In the genomic region with DNA sequence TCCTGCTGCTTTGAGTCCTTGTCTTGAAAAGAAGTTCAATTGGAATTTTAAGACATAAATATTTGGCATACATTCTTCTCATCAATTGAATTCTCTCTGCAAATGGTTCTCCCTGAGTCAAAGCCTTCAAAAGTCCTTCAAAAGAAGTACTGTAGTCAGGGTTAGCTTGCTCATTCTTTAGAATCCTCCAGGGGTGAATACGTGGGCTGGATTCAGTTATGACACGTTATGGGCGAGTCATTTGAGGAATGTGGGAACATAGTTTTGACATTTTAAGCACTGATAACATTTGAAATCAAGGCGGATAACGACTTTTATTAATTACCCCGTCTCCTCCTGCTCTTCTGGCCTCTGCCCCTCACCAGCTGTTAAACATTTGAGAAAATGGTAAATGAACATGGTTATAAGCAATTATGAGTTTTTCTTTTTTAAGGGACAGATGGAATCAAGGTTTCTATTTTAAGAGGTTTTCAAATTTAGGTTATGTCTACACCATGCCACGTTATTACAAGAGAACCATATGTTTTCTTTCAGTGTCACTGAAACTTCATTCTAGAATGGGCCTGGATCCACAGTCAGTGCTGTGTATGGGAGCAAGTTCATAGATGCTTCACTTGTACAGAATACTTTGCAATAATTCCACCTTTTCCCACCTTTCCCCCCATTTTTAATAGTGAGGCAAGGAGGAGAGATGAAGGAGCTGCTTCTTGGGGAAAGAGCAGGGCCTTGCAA, we compare ENCODE assay signal across 14 cellular contexts.
DNase-seq lines count a peak whose midpoint lies in the region; ATAC-seq and TF ChIP-seq lines count a peak whose summit lies in the region.
"Had no signal": no experiment of that assay in that cellular context is flagged by ENCODE, and none has a peak within 500 bp of the region (broad histone marks: within the 10 kb centered on the region; RNA-seq: fewer than 3 reads in every experiment).

No MANE protein-coding gene starts in this region.

- DNase-seq in MCF 10A (ENCODE audit: unreplicated experiment), result peak; percentile 37
- DNase-seq in breast epithelium (ENCODE audit: low spot score in 2 of 2), result no peak
- peak; percentile 8 to 14 for DNase-seq in SW 1271 (lab: John Stamatoyannopoulos, UW)
- peak; percentile 50 for DNase-seq in foreskin melanocyte
- no peak for DNase-seq in upper lobe of right lung
- DNase-seq in stimulated activated CD4-positive, alpha-beta T cell treated with anti-CD3 and anti-CD28 coated beads, Interleukin-12 subunit alpha, Interleukin-12 subunit beta, amount 100 ng/mL, for 4 hours, result no peak
- DNase-seq in stimulated activated CD4-positive, alpha-beta T cell treated with anti-CD3 and anti-CD28 coated beads, Interleukin-15, amount 100 ng/mL, for 24 hours, result no peak
- DNase-seq: activated CD4-positive, CD25-positive, alpha-beta regulatory T cell; cerebellar nuclear complex; ovary; SHP77 treated with DMSO at 0.1 percent for 48 hours; stimulated activated CD4-positive, alpha-beta T cell treated with anti-CD3 and anti-CD28 coated beads, Interleukin-4, amount 100 ng/mL, for 24 hours had no signal

- H3K36me3 ChIP-seq in breast epithelium, result no peaks in the 10 kb centered on the region
- H3K36me3 ChIP-seq in upper lobe of right lung, result no peaks in the 10 kb centered on the region
- H3K36me3 ChIP-seq: ovary had no signal

- H3K27ac ChIP-seq in breast epithelium (no peak overlapping the region), upper lobe of right lung (no peak overlapping the region)
- H3K27ac ChIP-seq: A549, ovary had no signal

- H3K9me3 Mint-ChIP-seq in MCF 10A (ENCODE audit: unreplicated experiment), result no peaks in the 10 kb centered on the region

- no peaks in the 10 kb centered on the region for H3K27me3 Mint-ChIP-seq in MCF 10A (ENCODE audit: insufficient read depth, unreplicated experiment)

- no peaks in the 10 kb centered on the region for H3K9me3 ChIP-seq in breast epithelium
- no peaks in the 10 kb centered on the region for H3K9me3 ChIP-seq in upper lobe of right lung
- H3K9me3 ChIP-seq: A549, ovary had no signal

- H3K27me3 ChIP-seq in breast epithelium (no peaks in the 10 kb centered on the region), upper lobe of right lung (no peaks in the 10 kb centered on the region)
- H3K27me3 ChIP-seq: ovary had no signal

- ATAC-seq in upper lobe of right lung (peak; percentile 63), GM21717 (IDR thresholded peaks at IDR 0.05; ENCODE audit: unreplicated experiment) (no peak)
- ATAC-seq: A549 had no signal

- H3K36me3 Mint-ChIP-seq in MCF 10A (ENCODE audit: insufficient read depth, unreplicated experiment), result no peaks in the 10 kb centered on the region

- no TSS peak for BruUV-seq in MCF 10A (replicated peaks; lab: Mats Ljungman, UMichigan)

- H3K4me3 ChIP-seq in breast epithelium (no peak overlapping the region), upper lobe of right lung (no peak overlapping the region)
- H3K4me3 ChIP-seq: A549, ovary had no signal

- peaks cover 10% of the 10 kb centered on the region for H3K4me1 Mint-ChIP-seq in MCF 10A (ENCODE audit: insufficient read depth, unreplicated experiment)

- intact Hi-C loops in MCF 10A (cut with micrococcal nuclease), result no loop called here
- intact Hi-C loops in breast epithelium (cut with DNase I; ENCODE audit: low total_unique reads), result no loop called here
- intact Hi-C loops in upper lobe of right lung (cut with DNase I), result no loop called here

- CTCF ChIA-PET in MCF 10A (lab: Yijun Ruan, JAX), result no interaction called here

- H3K27ac Mint-ChIP-seq in MCF 10A (ENCODE audit: low read depth, unreplicated experiment), result peak overlapping the region; percentile 58

- TF ChIP-seq CTCF in MCF 10A (IDR thresholded peaks at IDR 0.05; ENCODE audit: unreplicated experiment) (no peak), breast epithelium (IDR thresholded peaks at IDR 0.05) (no peak), upper lobe of right lung (IDR thresholded peaks at IDR 0.05) (no peak)

- H3K4me1 ChIP-seq in breast epithelium (no peaks in the 10 kb centered on the region), upper lobe of right lung (peaks cover 4% of the 10 kb centered on the region)
- H3K4me1 ChIP-seq: A549 had no signal

- TF ChIP-seq POLR2A in breast epithelium (IDR thresholded peaks at IDR 0.05), result no peak

- POLR2A ChIA-PET in MCF 10A (lab: Yijun Ruan, JAX), result interaction anchor here (0.5 to 2.0 kb wide), 2 partner anchors 32 to 102 kb away, joined by 3 to 4 read pairs; no protein-coding TSS in a partner anchor

- H3K4me3 Mint-ChIP-seq in MCF 10A (ENCODE audit: unreplicated experiment), result no peak overlapping the region

Comparison
In these comparisons a context has a peak if more than half of its experiments do, and no peak if none do; other contexts are left out.
1. DNase-seq: peak in MCF 10A (single experiment), SW 1271 (2 of 2) and foreskin melanocyte (single experiment); none in breast epithelium (0 of 2), upper lobe of right lung (single experiment), stimulated activated CD4-positive, alpha-beta T cell treated with anti-CD3 and anti-CD28 coated beads, Interleukin-12 subunit alpha, Interleukin-12 subunit beta, amount 100 ng/mL, for 4 hours (single experiment) and stimulated activated CD4-positive, alpha-beta T cell treated with anti-CD3 and anti-CD28 coated beads, Interleukin-15, amount 100 ng/mL, for 24 hours (single experiment).